Comparison of ENCODE assay signal across 1 cellular context in genomic region chr17:47810901-47811635, GRCh38.
TF ChIP-seq lines count a peak whose summit lies in the region.

No MANE protein-coding gene starts in this region.

TF ChIP-seq in HCT116, 20 proteins besides CTCF, POLR2A, EP300 and RAD21 (continued from another document):
- no peak for TF ChIP-seq SP1 (IDR thresholded peaks at IDR 0.05; ENCODE audit: low read depth)
